Comparison of ENCODE assay signal across 26 cellular contexts in the genomic region with DNA sequence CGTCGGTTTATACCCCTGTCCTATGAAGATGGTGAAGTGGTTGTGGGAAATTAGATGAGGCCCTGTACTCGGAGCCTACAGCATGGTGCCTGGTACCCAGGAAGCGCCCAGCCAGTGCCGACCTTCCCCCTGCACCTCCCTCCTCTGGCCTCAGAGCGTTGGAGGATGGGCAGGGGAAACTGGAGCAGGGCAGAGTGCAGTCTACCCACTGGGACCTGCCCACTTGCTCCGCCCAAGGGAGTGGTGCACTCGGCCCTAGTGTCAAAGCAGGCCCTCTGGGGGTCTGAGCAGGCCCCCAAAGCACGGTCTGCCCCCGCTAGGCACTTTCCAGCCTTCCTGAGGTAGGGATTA. TPM values are rescaled to one million over a fixed set of nuclear protein-coding genes. Genes with fewer than 3 reads are reported as not detected.
DNase-seq lines count a peak whose midpoint lies in the region; ATAC-seq and TF ChIP-seq lines count a peak whose summit lies in the region.
"Had no signal": no experiment of that assay in that cellular context is flagged by ENCODE, and none has a peak within 500 bp of the region (broad histone marks: within the 10 kb centered on the region; RNA-seq: fewer than 3 reads in every experiment).

No MANE protein-coding gene starts in this region.

- no peak overlapping the region for H3K4me3 ChIP-seq in NT2/D1 (ENCODE audit: insufficient read length, low read depth)
- H3K4me3 ChIP-seq in duodenal mucosa (ENCODE audit: low read depth in 1 of 2, low read length in 2 of 2) = peak overlapping the region; percentile 42 to 58
- no peak overlapping the region for H3K4me3 ChIP-seq in mucosa of descending colon
- H3K4me3 ChIP-seq: sigmoid colon had no signal

- no peak for TF ChIP-seq CTCF in mucosa of descending colon (IDR thresholded peaks at IDR 0.05)
- no peak for TF ChIP-seq CTCF in type B pancreatic cell (conservative IDR thresholded peaks at IDR 0.05)

- ATAC-seq in mucosa of descending colon = peak; percentile 72
- ATAC-seq: activated CD4-positive, CD25-positive, alpha-beta regulatory T cell treated with anti-CD3 and anti-CD28 coated beads, Interleukin-2, amount 50 U/mL, for 24 hours; naive thymus-derived CD8-positive, alpha-beta T cell had no signal

- H3K27ac Mint-ChIP-seq in type B pancreatic cell = no peak overlapping the region
- H3K27ac Mint-ChIP-seq: activated naive CD4-positive, alpha-beta T cell treated with anti-CD3 and anti-CD28 coated beads, Interleukin-2, amount 50 U/mL, for 24 hours; CD4-positive, alpha-beta memory T cell had no signal

- no peak overlapping the region for H3K4me3 Mint-ChIP-seq in type B pancreatic cell
- H3K4me3 Mint-ChIP-seq: activated naive CD4-positive, alpha-beta T cell treated with anti-CD3 and anti-CD28 coated beads, Interleukin-2, amount 50 U/mL, for 24 hours; naive thymus-derived CD8-positive, alpha-beta T cell had no signal

- H3K36me3 Mint-ChIP-seq in type B pancreatic cell = no peaks in the 10 kb centered on the region
- H3K36me3 Mint-ChIP-seq: activated naive CD4-positive, alpha-beta T cell treated with anti-CD3 and anti-CD28 coated beads, Interleukin-2, amount 50 U/mL, for 24 hours; CD4-positive, alpha-beta memory T cell; naive thymus-derived CD8-positive, alpha-beta T cell had no signal

- H3K9me3 ChIP-seq in NT2/D1 (ENCODE audit: insufficient read depth, low read length) (no peaks in the 10 kb centered on the region), duodenal mucosa (ENCODE audit: control insufficient read depth in 1 of 2, low read length in 2 of 2) (no peaks in the 10 kb centered on the region), mucosa of descending colon (no peaks in the 10 kb centered on the region)
- H3K9me3 ChIP-seq: sigmoid colon had no signal

- intact Hi-C loops in mucosa of descending colon (cut with DNase I, micrococcal nuclease) = loop anchor here in 1 of 2 donors (5.0 kb wide), 1 partner anchor 142 kb away; no protein-coding TSS in a partner anchor

- H3K9ac ChIP-seq in NT2/D1 (ENCODE audit: insufficient read length, low read depth) (peak overlapping the region; percentile 46), duodenal mucosa (ENCODE audit: low read depth in 1 of 2, low read length in 2 of 2) (peak overlapping the region; percentile 58 to 64)
- H3K9ac ChIP-seq: KMS-11, parathyroid adenoma had no signal

- no peaks in the 10 kb centered on the region for H3K36me3 ChIP-seq in NT2/D1 (ENCODE audit: insufficient read depth, insufficient read length, low read length)
- no peaks in the 10 kb centered on the region for H3K36me3 ChIP-seq in duodenal mucosa (ENCODE audit: control insufficient read depth in 1 of 2, insufficient read depth in 2 of 2, low read length in 2 of 2)
- H3K36me3 ChIP-seq in mucosa of descending colon (ENCODE audit: low read depth) = no peaks in the 10 kb centered on the region
- H3K36me3 ChIP-seq: sigmoid colon had no signal

- H3K27ac ChIP-seq in duodenal mucosa (ENCODE audit: low read depth, low read length) = peak overlapping the region; percentile 72
- H3K27ac ChIP-seq: KMS-11, parathyroid adenoma, sigmoid colon had no signal

- no peaks in the 10 kb centered on the region for H3K9me3 Mint-ChIP-seq in type B pancreatic cell
- H3K9me3 Mint-ChIP-seq: activated naive CD4-positive, alpha-beta T cell treated with anti-CD3 and anti-CD28 coated beads, Interleukin-2, amount 50 U/mL, for 24 hours; CD4-positive, alpha-beta memory T cell; naive thymus-derived CD8-positive, alpha-beta T cell had no signal

- peaks cover 27% of the 10 kb centered on the region for H3K27me3 ChIP-seq in NT2/D1 (ENCODE audit: insufficient read depth, insufficient read length)
- no peaks in the 10 kb centered on the region for H3K27me3 ChIP-seq in duodenal mucosa (ENCODE audit: control insufficient read depth in 1 of 2, insufficient read depth in 2 of 2, low read length in 2 of 2)
- H3K27me3 ChIP-seq: sigmoid colon had no signal

- H3K27me3 Mint-ChIP-seq in type B pancreatic cell = peaks cover 15% of the 10 kb centered on the region
- H3K27me3 Mint-ChIP-seq: activated naive CD4-positive, alpha-beta T cell treated with anti-CD3 and anti-CD28 coated beads, Interleukin-2, amount 50 U/mL, for 24 hours; naive thymus-derived CD8-positive, alpha-beta T cell had no signal

- peaks cover 23% of the 10 kb centered on the region for H3K4me1 Mint-ChIP-seq in type B pancreatic cell (ENCODE audit: unreplicated experiment)

- H3K4me1 ChIP-seq in NT2/D1 (ENCODE audit: insufficient read depth, insufficient read length) (peaks cover 27% of the 10 kb centered on the region), duodenal mucosa (ENCODE audit: control insufficient read depth in 1 of 2, insufficient read depth in 2 of 2, low read length in 2 of 2) (peaks cover 33 to 42% of the 10 kb centered on the region in 2 donors), mucosa of descending colon (ENCODE audit: low read depth) (peaks cover 10% of the 10 kb centered on the region)
- H3K4me1 ChIP-seq: parathyroid adenoma had no signal

- DNase-seq in NT2/D1 (ENCODE audit: low read depth, low spot score) (no peak), mucosa of descending colon (peak in 2 of 3 donors; percentile 82 to 84), type B pancreatic cell (ENCODE audit: extremely low spot score, unreplicated experiment) (peak; percentile 57), medulla oblongata (ENCODE audit: extremely low spot score) (no peak), COLO829 (ENCODE audit: low spot score) (no peak), RKO (ENCODE audit: low spot score) (no peak)
- DNase-seq: aorta; caudate nucleus; CD4-positive, alpha-beta memory T cell; GDM1; kidney; mammary epithelial cell; NCI-H187; NCI-H526 treated with DMSO at 0.1 percent for 48 hours; SHP77 treated with DMSO at 0.1 percent for 48 hours; substantia nigra; SW 1271 had no signal

RNA-seq across cellular contexts. Expression of a gene that starts 13.0 kb away (rescaled TPM):
- total RNA-seq in mucosa of descending colon (100 to 1,000 TPM in 1 of 3 donors, 10 to 100 TPM in 2; 51.6 to 122 (median 70.8) TPM), type B pancreatic cell (ENCODE audit: low replicate concordance) (7.0 and 12.4 TPM in 2 replicates)
- total RNA-seq: fibroblast of villous mesenchyme, OCI-LY7 had no signal

RNA-seq across cellular contexts. Expression of a gene that starts 49.8 kb away (rescaled TPM):
- total RNA-seq in mucosa of descending colon (1 to 10 TPM; 6.4 to 8.7 (median 7.2) TPM), type B pancreatic cell (ENCODE audit: low replicate concordance) (9.5 and 10.2 TPM in 2 replicates)

Comparison
In these comparisons a context has a peak if more than half of its experiments do, and no peak if none do; other contexts are left out.
1. DNase-seq: peak in mucosa of descending colon (2 of 3) and type B pancreatic cell (single experiment); none in NT2/D1 (single experiment), medulla oblongata (single experiment), COLO829 (single experiment) and RKO (single experiment).
2. H3K4me3 ChIP-seq: peak in duodenal mucosa (2 of 2); none in NT2/D1 (single experiment) and mucosa of descending colon (single experiment).